ENCODE assay signal across 2 cellular contexts in the genomic region with DNA sequence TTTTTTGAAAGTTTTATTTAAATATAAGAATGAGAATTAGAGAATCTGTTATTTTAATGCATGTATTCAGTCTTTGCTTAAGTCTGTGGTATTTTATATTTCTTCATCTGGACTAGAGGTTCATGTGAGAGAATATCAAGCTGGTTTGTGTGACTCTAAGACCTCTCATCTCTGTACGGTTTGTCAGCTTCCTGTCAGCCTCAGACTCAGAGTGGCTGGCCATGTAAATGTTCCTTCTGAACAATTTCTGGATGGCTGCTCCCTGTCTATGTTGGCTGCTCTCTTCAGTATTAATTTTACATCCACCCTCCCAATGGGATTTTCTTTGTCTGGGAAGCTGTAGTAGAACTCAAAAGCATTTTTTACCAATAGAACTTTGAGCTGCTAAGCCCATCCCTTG.
TF ChIP-seq lines count a peak whose summit lies in the region.

No MANE protein-coding gene starts in this region.

TF ChIP-seq in IMR-90, 13 proteins besides CTCF, POLR2A, EP300 and RAD21:
- TF ChIP-seq CEBPB (IDR thresholded peaks at IDR 0.05; ENCODE audit: low read depth, low read length) (peak; percentile 18; the same call in 1 of the 2 replicates), RFX5 (IDR thresholded peaks at IDR 0.05; ENCODE audit: low read depth, low read length) (no peak), CHD1 (IDR thresholded peaks at IDR 0.05; ENCODE audit: low read depth, low read length) (no peak)

TF ChIP-seq in endothelial cell of umbilical vein, 7 proteins besides CTCF, POLR2A, EP300 and RAD21:
- peak; percentile 39 for TF ChIP-seq FOS (IDR thresholded peaks at IDR 0.05; ENCODE audit: borderline replicate concordance, insufficient read depth, low read length)
- TF ChIP-seq, protein P1, sequence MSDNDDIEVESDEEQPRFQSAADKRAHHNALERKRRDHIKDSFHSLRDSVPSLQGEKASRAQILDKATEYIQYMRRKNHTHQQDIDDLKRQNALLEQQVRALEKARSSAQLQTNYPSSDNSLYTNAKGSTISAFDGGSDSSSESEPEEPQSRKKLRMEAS (IDR thresholded peaks at IDR 0.05; ENCODE audit: insufficient read depth, insufficient read length): no peak
